ENCODE assay signal across 2 cellular contexts in the genomic region with DNA sequence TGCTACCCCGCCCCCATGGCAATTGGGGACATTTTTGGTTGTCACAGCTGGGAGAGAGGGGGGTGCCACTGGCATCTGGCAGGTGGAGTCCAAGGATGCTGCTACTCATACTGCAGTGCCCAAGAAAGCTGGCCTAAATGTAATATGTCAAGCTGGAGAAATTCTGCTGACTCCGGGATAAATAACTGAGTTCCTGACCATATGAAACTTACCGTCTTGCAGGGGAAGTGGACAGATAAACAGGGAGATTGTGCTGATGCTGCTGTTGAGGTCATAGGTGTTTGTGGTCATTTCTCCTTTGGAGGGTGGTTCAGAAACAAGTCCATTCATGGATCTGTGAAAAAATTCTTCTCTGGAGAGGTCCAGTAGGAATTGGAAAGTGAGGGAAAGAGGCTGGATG.
TF ChIP-seq lines count a peak whose summit lies in the region.

No MANE protein-coding gene starts in this region.

TF ChIP-seq in HepG2, 621 proteins besides CTCF, POLR2A, EP300 and RAD21:
- TF ChIP-seq, protein P1, sequence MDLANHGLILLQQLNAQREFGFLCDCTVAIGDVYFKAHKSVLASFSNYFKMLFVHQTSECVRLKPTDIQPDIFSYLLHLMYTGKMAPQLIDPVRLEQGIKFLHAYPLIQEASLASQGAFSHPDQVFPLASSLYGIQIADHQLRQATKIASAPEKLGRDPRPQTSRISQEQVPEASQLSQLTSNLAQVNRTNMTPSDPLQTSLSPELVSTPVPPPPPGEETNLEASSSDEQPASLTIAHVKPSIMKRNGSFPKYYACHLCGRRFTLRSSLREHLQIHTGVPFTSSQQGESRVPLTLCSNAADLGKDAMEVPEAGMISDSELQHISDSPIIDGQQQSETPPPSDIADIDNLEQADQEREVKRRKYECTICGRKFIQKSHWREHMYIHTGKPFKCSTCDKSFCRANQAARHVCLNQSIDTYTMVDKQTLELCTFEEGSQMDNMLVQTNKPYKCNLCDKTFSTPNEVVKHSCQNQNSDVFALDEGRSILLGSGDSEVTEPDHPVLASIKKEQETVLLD (CRISPR knock-in tag; IDR thresholded peaks at IDR 0.05; ENCODE audit: low read depth): no peak
- TF ChIP-seq DNMT3B (CRISPR knock-in tag; conservative IDR thresholded peaks at IDR 0.05): no peak
- peak; percentile 77 to 87 for TF ChIP-seq MAFK (conservative IDR thresholded peaks at IDR 0.05 in 1 of 2, IDR thresholded peaks at IDR 0.05 in 1 of 2; ENCODE audit: low read length in 2 of 2)
- peak; percentile 83 for TF ChIP-seq MAFF (IDR thresholded peaks at IDR 0.05; ENCODE audit: low read depth, low read length)

TF ChIP-seq in K562, 482 proteins besides CTCF, POLR2A, EP300 and RAD21 (continues in another document):
- TF ChIP-seq ZNF316 (IDR thresholded peaks at IDR 0.05) (peak; percentile 80), MAFG (tag; conservative IDR thresholded peaks at IDR 0.05) (peak; percentile 73), POLR2AphosphoS2 (IDR thresholded peaks at IDR 0.05; ENCODE audit: low read length) (no peak), ETV6 (IDR thresholded peaks at IDR 0.05; ENCODE audit: borderline replicate concordance in 1 of 2, low read depth in 2 of 2, low read length in 1 of 2) (no peak), ETV6 (CRISPR knock-in tag; IDR thresholded peaks at IDR 0.05; ENCODE audit: borderline replicate concordance) (no peak), MAFF (IDR thresholded peaks at IDR 0.05; ENCODE audit: low read length) (peak; percentile 69), ZNF124 (CRISPR knock-in tag; IDR thresholded peaks at IDR 0.05) (no peak), MAFK (IDR thresholded peaks at IDR 0.05; ENCODE audit: low read length) (peak; percentile 65), C11orf30 (IDR thresholded peaks at IDR 0.05; ENCODE audit: low read depth) (peak; percentile 76), NFYB (IDR thresholded peaks at IDR 0.05; ENCODE audit: extremely low read depth, insufficient read length) (no peak), U2AF1 (optimal IDR thresholded peaks at IDR 0.05; ENCODE audit: low read depth, low read length) (no peak), GABPA (tag; conservative IDR thresholded peaks at IDR 0.05; ENCODE audit: low read depth) (no peak), CHD2 (IDR thresholded peaks at IDR 0.05; ENCODE audit: low read depth, low read length) (no peak), TOE1 (IDR thresholded peaks at IDR 0.05; ENCODE audit: borderline replicate concordance) (no peak), TOE1 (CRISPR knock-in tag; IDR thresholded peaks at IDR 0.05; ENCODE audit: borderline replicate concordance, low read depth) (no peak), YBX1 (IDR thresholded peaks at IDR 0.05) (no peak)
- TF ChIP-seq, protein P2, sequence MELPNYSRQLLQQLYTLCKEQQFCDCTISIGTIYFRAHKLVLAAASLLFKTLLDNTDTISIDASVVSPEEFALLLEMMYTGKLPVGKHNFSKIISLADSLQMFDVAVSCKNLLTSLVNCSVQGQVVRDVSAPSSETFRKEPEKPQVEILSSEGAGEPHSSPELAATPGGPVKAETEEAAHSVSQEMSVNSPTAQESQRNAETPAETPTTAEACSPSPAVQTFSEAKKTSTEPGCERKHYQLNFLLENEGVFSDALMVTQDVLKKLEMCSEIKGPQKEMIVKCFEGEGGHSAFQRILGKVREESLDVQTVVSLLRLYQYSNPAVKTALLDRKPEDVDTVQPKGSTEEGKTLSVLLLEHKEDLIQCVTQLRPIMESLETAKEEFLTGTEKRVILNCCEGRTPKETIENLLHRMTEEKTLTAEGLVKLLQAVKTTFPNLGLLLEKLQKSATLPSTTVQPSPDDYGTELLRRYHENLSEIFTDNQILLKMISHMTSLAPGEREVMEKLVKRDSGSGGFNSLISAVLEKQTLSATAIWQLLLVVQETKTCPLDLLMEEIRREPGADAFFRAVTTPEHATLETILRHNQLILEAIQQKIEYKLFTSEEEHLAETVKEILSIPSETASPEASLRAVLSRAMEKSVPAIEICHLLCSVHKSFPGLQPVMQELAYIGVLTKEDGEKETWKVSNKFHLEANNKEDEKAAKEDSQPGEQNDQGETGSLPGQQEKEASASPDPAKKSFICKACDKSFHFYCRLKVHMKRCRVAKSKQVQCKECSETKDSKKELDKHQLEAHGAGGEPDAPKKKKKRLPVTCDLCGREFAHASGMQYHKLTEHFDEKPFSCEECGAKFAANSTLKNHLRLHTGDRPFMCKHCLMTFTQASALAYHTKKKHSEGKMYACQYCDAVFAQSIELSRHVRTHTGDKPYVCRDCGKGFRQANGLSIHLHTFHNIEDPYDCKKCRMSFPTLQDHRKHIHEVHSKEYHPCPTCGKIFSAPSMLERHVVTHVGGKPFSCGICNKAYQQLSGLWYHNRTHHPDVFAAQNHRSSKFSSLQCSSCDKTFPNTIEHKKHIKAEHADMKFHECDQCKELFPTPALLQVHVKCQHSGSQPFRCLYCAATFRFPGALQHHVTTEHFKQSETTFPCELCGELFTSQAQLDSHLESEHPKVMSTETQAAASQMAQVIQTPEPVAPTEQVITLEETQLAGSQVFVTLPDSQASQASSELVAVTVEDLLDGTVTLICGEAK (IDR thresholded peaks at IDR 0.05): no peak
- TF ChIP-seq, protein P2 (CRISPR knock-in tag; IDR thresholded peaks at IDR 0.05): no peak
- TF ChIP-seq, protein P3, sequence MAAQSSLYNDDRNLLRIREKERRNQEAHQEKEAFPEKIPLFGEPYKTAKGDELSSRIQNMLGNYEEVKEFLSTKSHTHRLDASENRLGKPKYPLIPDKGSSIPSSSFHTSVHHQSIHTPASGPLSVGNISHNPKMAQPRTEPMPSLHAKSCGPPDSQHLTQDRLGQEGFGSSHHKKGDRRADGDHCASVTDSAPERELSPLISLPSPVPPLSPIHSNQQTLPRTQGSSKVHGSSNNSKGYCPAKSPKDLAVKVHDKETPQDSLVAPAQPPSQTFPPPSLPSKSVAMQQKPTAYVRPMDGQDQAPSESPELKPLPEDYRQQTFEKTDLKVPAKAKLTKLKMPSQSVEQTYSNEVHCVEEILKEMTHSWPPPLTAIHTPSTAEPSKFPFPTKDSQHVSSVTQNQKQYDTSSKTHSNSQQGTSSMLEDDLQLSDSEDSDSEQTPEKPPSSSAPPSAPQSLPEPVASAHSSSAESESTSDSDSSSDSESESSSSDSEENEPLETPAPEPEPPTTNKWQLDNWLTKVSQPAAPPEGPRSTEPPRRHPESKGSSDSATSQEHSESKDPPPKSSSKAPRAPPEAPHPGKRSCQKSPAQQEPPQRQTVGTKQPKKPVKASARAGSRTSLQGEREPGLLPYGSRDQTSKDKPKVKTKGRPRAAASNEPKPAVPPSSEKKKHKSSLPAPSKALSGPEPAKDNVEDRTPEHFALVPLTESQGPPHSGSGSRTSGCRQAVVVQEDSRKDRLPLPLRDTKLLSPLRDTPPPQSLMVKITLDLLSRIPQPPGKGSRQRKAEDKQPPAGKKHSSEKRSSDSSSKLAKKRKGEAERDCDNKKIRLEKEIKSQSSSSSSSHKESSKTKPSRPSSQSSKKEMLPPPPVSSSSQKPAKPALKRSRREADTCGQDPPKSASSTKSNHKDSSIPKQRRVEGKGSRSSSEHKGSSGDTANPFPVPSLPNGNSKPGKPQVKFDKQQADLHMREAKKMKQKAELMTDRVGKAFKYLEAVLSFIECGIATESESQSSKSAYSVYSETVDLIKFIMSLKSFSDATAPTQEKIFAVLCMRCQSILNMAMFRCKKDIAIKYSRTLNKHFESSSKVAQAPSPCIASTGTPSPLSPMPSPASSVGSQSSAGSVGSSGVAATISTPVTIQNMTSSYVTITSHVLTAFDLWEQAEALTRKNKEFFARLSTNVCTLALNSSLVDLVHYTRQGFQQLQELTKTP (IDR thresholded peaks at IDR 0.05; ENCODE audit: low read depth in 1 of 2, partially characterized antibody in 2 of 2): no peak
- TF ChIP-seq, protein P4, sequence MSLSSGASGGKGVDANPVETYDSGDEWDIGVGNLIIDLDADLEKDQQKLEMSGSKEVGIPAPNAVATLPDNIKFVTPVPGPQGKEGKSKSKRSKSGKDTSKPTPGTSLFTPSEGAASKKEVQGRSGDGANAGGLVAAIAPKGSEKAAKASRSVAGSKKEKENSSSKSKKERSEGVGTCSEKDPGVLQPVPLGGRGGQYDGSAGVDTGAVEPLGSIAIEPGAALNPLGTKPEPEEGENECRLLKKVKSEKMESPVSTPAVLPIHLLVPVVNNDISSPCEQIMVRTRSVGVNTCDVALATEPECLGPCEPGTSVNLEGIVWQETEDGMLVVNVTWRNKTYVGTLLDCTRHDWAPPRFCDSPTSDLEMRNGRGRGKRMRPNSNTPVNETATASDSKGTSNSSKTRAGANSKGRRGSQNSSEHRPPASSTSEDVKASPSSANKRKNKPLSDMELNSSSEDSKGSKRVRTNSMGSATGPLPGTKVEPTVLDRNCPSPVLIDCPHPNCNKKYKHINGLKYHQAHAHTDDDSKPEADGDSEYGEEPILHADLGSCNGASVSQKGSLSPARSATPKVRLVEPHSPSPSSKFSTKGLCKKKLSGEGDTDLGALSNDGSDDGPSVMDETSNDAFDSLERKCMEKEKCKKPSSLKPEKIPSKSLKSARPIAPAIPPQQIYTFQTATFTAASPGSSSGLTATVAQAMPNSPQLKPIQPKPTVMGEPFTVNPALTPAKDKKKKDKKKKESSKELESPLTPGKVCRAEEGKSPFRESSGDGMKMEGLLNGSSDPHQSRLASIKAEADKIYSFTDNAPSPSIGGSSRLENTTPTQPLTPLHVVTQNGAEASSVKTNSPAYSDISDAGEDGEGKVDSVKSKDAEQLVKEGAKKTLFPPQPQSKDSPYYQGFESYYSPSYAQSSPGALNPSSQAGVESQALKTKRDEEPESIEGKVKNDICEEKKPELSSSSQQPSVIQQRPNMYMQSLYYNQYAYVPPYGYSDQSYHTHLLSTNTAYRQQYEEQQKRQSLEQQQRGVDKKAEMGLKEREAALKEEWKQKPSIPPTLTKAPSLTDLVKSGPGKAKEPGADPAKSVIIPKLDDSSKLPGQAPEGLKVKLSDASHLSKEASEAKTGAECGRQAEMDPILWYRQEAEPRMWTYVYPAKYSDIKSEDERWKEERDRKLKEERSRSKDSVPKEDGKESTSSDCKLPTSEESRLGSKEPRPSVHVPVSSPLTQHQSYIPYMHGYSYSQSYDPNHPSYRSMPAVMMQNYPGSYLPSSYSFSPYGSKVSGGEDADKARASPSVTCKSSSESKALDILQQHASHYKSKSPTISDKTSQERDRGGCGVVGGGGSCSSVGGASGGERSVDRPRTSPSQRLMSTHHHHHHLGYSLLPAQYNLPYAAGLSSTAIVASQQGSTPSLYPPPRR (CRISPR knock-in tag; IDR thresholded peaks at IDR 0.05; ENCODE audit: borderline replicate concordance): no peak
- TF ChIP-seq, protein P5, sequence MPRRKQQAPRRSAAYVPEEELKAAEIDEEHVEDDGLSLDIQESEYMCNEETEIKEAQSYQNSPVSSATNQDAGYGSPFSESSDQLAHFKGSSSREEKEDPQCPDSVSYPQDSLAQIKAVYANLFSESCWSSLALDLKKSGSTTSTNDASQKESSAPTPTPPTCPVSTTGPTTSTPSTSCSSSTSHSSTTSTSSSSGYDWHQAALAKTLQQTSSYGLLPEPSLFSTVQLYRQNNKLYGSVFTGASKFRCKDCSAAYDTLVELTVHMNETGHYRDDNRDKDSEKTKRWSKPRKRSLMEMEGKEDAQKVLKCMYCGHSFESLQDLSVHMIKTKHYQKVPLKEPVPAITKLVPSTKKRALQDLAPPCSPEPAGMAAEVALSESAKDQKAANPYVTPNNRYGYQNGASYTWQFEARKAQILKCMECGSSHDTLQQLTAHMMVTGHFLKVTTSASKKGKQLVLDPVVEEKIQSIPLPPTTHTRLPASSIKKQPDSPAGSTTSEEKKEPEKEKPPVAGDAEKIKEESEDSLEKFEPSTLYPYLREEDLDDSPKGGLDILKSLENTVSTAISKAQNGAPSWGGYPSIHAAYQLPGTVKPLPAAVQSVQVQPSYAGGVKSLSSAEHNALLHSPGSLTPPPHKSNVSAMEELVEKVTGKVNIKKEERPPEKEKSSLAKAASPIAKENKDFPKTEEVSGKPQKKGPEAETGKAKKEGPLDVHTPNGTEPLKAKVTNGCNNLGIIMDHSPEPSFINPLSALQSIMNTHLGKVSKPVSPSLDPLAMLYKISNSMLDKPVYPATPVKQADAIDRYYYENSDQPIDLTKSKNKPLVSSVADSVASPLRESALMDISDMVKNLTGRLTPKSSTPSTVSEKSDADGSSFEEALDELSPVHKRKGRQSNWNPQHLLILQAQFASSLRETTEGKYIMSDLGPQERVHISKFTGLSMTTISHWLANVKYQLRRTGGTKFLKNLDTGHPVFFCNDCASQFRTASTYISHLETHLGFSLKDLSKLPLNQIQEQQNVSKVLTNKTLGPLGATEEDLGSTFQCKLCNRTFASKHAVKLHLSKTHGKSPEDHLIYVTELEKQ (CRISPR knock-in tag; IDR thresholded peaks at IDR 0.05): no peak
